1 cellular context compared by ENCODE assay signal in genomic region chr19:54415901-54416621, GRCh38.
TF ChIP-seq lines count a peak whose summit lies in the region.

No MANE protein-coding gene starts in this region.

TF ChIP-seq in WTC11, 78 proteins besides CTCF, POLR2A, EP300 and RAD21:
- 0 out of 2 replicates have a peak, but pooled peaks have one; percentile 8 for TF ChIP-seq MAX (CRISPR knock-in tag; IDR thresholded peaks at IDR 0.05)
- TF ChIP-seq ZNF512 (CRISPR knock-in tag; IDR thresholded peaks at IDR 0.05; ENCODE audit: borderline replicate concordance): no peak
- TF ChIP-seq CREM (CRISPR knock-in tag; IDR thresholded peaks at IDR 0.05): no peak
